Comparison of ENCODE assay signal across 32 cellular contexts in the genomic region with DNA sequence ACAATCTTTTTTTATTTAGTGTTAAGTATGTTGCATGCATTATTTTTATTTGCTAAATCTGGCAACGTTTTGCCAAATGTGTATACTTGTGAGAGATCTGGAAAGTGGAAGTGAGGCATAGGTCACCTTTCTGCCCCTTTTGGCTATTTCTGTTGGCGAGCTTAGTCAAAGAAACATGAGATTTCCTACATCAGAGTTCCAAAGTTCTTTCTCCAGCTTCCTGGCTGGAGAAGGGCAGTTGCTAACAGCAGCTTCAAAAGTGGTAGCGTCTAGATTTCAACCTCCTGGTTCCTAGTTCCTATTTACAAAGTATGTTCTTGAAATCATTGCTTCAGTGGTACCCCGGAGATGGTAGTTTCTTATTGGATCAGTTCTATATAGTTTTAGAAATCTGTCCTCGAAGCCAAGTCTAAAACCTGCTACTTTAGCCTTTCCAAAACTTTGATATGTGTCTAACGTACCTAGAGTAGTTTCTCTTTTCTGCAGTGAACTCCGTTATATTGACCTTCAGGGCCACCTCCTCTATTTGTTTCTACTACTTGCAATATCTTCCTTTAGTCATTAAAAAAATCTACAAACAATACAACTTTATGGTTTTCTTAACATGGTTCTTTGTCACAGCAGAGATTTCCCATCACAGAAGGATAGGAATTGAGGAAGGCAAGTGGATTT.
"Had no signal": no experiment of that assay in that cellular context is flagged by ENCODE, and none has a peak within 500 bp of the region (broad histone marks: within the 10 kb centered on the region; RNA-seq: fewer than 3 reads in every experiment).

No MANE protein-coding gene starts in this region.

- DNase-seq: activated B cell treated with CpG ODN at 0.5 μM for 24 hours; activated CD4-positive, alpha-beta T cell treated with anti-CD3 and anti-CD28 coated beads for 48 hours; activated CD4-positive, alpha-beta T cell treated with anti-CD3 and anti-CD28 coated beads, Interleukin-2, amount 50 U/mL, for 1 hour; activated CD4-positive, alpha-beta T cell treated with anti-CD3 and anti-CD28 coated beads, Interleukin-2, amount 50 U/mL, for 48 hours; activated CD8-positive, alpha-beta memory T cell treated with anti-CD3 and anti-CD28 coated beads for 24 hours; activated CD8-positive, alpha-beta T cell treated with anti-CD3 and anti-CD28 coated beads for 36 hours; activated effector memory CD4-positive, alpha-beta T cell treated with Interleukin-2 at 50 U/mL for 16 hours; activated gamma-delta T cell treated with Interleukin-2 at 50 U/mL for 16 hours; activated naive CD4-positive, alpha-beta T cell treated with anti-CD3 and anti-CD28 coated beads, Interleukin-2, amount 50 U/mL, for 16 hours; activated naive CD4-positive, alpha-beta T cell treated with Interleukin-2 at 50 U/mL for 16 hours; activated T-cell treated with anti-CD3 and anti-CD28 coated beads, Interleukin-2, amount 50 U/mL, for 4 hours; amniotic stem cell; anterior cingulate cortex; brain microvascular endothelial cell; cortex of kidney; effector CD8-positive, alpha-beta T cell; foreskin fibroblast; head of caudate nucleus; T-helper 1 cell; T-helper 17 cell; T1000; WERI-Rb-1 had no signal

- H3K27ac Mint-ChIP-seq: activated B cell treated with CpG ODN at 0.5 μM for 24 hours; activated CD8-positive, alpha-beta T cell treated with anti-CD3 and anti-CD28 coated beads for 36 hours; activated naive CD8-positive, alpha-beta T cell; activated T-helper 17 cell treated with anti-CD3 and anti-CD28 coated beads, Interleukin-2, amount 50 U/mL, for 72 hours; T-helper 17 cell; T-helper 2 cell treated with Interferon-gamma antibody and Interleukin-4, amounts not matched to agents 5 μg/mL and 100 μg/mL, for 36 hours had no signal

- H3K36me3 ChIP-seq: brain microvascular endothelial cell, WERI-Rb-1 had no signal

- ATAC-seq: activated CD4-positive, CD25-positive, alpha-beta regulatory T cell treated with anti-CD3 and anti-CD28 coated beads, Interleukin-2, amount 50 U/mL, for 24 hours; activated CD8-positive, alpha-beta T cell treated with anti-CD3 and anti-CD28 coated beads for 36 hours; activated T-cell treated with anti-CD3 and anti-CD28 coated beads, Interleukin-2, amount 50 U/mL, for 4 hours; activated T-helper 17 cell treated with anti-CD3 and anti-CD28 coated beads, Interleukin-2, amount 50 U/mL, for 72 hours; esophagus mucosa; T-helper 17 cell had no signal

- H3K4me1 Mint-ChIP-seq: activated B cell treated with CpG ODN at 0.5 μM for 24 hours; activated T-helper 17 cell treated with anti-CD3 and anti-CD28 coated beads, Interleukin-2, amount 50 U/mL, for 72 hours; central memory CD8-positive, alpha-beta T cell; T-helper 17 cell had no signal

- FAIRE-seq: bronchial epithelial cell, colon, endometrium, frontal cortex had no signal

- H3K9me3 Mint-ChIP-seq: activated B cell treated with CpG ODN at 0.5 μM for 24 hours; activated CD8-positive, alpha-beta T cell treated with anti-CD3 and anti-CD28 coated beads for 36 hours; activated T-cell treated with anti-CD3 and anti-CD28 coated beads, Interleukin-2, amount 50 U/mL, for 4 hours; activated T-helper 17 cell treated with anti-CD3 and anti-CD28 coated beads, Interleukin-2, amount 50 U/mL, for 72 hours; T-helper 2 cell treated with Interferon-gamma antibody and Interleukin-4, amounts not matched to agents 5 μg/mL and 100 μg/mL, for 36 hours had no signal

- H3K27me3 Mint-ChIP-seq: activated B cell treated with CpG ODN at 0.5 μM for 24 hours; activated CD8-positive, alpha-beta T cell treated with anti-CD3 and anti-CD28 coated beads for 36 hours; activated naive CD8-positive, alpha-beta T cell; activated T-helper 17 cell treated with anti-CD3 and anti-CD28 coated beads, Interleukin-2, amount 50 U/mL, for 72 hours; central memory CD8-positive, alpha-beta T cell; T-helper 17 cell had no signal

- H3K4me3 Mint-ChIP-seq: activated B cell treated with CpG ODN at 0.5 μM for 24 hours; activated CD8-positive, alpha-beta T cell treated with anti-CD3 and anti-CD28 coated beads for 36 hours; activated naive CD8-positive, alpha-beta T cell; activated T-cell treated with anti-CD3 and anti-CD28 coated beads, Interleukin-2, amount 50 U/mL, for 4 hours; activated T-helper 17 cell treated with anti-CD3 and anti-CD28 coated beads, Interleukin-2, amount 50 U/mL, for 72 hours; central memory CD8-positive, alpha-beta T cell; T-helper 17 cell; T-helper 2 cell treated with Interferon-gamma antibody and Interleukin-4, amounts not matched to agents 5 μg/mL and 100 μg/mL, for 36 hours had no signal

- H3K27ac ChIP-seq: brain microvascular endothelial cell, WERI-Rb-1 had no signal

- H3K36me3 Mint-ChIP-seq: activated naive CD8-positive, alpha-beta T cell had no signal

- H3K27me3 ChIP-seq: brain microvascular endothelial cell had no signal
